9 cellular contexts compared by ENCODE assay signal in the genomic region with DNA sequence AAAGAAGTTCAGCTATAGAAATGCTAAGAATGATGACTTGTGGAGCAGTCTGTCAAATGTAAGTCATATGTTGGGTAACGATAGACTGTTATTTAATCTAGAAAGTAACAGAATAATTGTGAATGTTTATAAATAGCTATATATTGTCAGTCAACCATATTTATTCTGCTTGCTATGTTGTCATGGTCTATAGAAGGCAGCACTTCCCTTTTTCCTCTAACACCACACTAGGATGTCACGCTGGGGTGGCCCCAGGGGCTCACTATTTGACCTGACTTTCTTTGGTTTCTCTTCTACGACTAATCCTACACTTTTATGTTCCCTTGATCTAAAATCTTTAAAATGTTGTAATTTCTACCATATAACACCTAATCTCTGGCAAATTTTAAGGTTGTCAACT. TPM values are rescaled to one million over a fixed set of nuclear protein-coding genes. Genes with fewer than 3 reads are reported as not detected.
DNase-seq lines count a peak whose midpoint lies in the region; ATAC-seq and TF ChIP-seq lines count a peak whose summit lies in the region.
"Had no signal": no experiment of that assay in that cellular context is flagged by ENCODE, and none has a peak within 500 bp of the region (broad histone marks: within the 10 kb centered on the region; RNA-seq: fewer than 3 reads in every experiment).

No MANE protein-coding gene starts in this region.

- TF ChIP-seq POLR2A in GM18505 (IDR thresholded peaks at IDR 0.05; ENCODE audit: borderline replicate concordance, extremely low read depth, insufficient read depth, insufficient read length): no peak
- no peak for TF ChIP-seq POLR2A in sigmoid colon (IDR thresholded peaks at IDR 0.05)

- H3K79me2 ChIP-seq in mammary epithelial cell (ENCODE audit: insufficient read depth, low read length): no peaks in the 10 kb centered on the region

- intact Hi-C loops in mammary epithelial cell (cut with micrococcal nuclease): no loop called here
- intact Hi-C loops in sigmoid colon (cut with DNase I): no loop called here

- H3K27ac ChIP-seq in mammary epithelial cell (ENCODE audit: insufficient read depth, low read depth, low read length): no peak overlapping the region
- H3K27ac ChIP-seq in sigmoid colon: no peak overlapping the region

- H3K27me3 ChIP-seq in mammary epithelial cell (ENCODE audit: insufficient read depth, low read length) (no peaks in the 10 kb centered on the region), sigmoid colon (no peaks in the 10 kb centered on the region)

- CTCF ChIA-PET in mammary epithelial cell (lab: Charles Lee; ENCODE audit: low non-redundant PET): no interaction called here

- ATAC-seq in GM18505 (IDR thresholded peaks at IDR 0.05; ENCODE audit: unreplicated experiment) (peak; percentile 93), GM21529 (IDR thresholded peaks at IDR 0.05; ENCODE audit: unreplicated experiment) (peak; percentile 95), esophagus mucosa (peak; percentile 59)

- no peaks in the 10 kb centered on the region for H3K9me3 ChIP-seq in mammary epithelial cell (replicated peaks; ENCODE audit: insufficient read depth, low read length)
- H3K9me3 ChIP-seq in sigmoid colon: no peaks in the 10 kb centered on the region

- H3K9ac ChIP-seq in mammary epithelial cell (ENCODE audit: insufficient read depth, low read length): no peak overlapping the region

- TF ChIP-seq CTCF in mammary epithelial cell (conservative IDR thresholded peaks at IDR 0.05 in 1 of 2, IDR thresholded peaks at IDR 0.05 in 1 of 2; ENCODE audit: extremely low read depth in 1 of 2, insufficient read depth in 1 of 2, low read depth in 1 of 2, low read length in 2 of 2) (no peak), sigmoid colon (IDR thresholded peaks at IDR 0.05) (no peak)

- H2AFZ ChIP-seq in mammary epithelial cell (ENCODE audit: low read depth, low read length): no peak overlapping the region

- no peak overlapping the region for H3K4me2 ChIP-seq in mammary epithelial cell (ENCODE audit: insufficient read depth, low read depth, low read length)

- no peak for TF ChIP-seq EP300 in sigmoid colon (IDR thresholded peaks at IDR 0.05)

- BruUV-seq in mammary epithelial cell (replicated peaks; lab: Mats Ljungman, UMichigan): no TSS peak

- peak; percentile 84 for DNase-seq in KBM-7
- no peak for DNase-seq in RKO (ENCODE audit: low spot score)
- DNase-seq in NCI-H1436 treated with DMSO at 0.1 percent for 48 hours (lab: John Stamatoyannopoulos, UW): no peak
- DNase-seq in mammary epithelial cell: no peak
- no peak for DNase-seq in sigmoid colon

- dilution Hi-C loops in mammary epithelial cell (cut with HindIII; ENCODE audit: low sequenced_read_pairs): no loop called here

- 79% methylated on average over 3 of the region's 3 CpGs for WGBS in mammary epithelial cell (ENCODE audit: low coverage, missing lambda C conversion rate)
- WGBS in sigmoid colon, 2 donors: 49 to 58% methylated on average over 3 of the region's 3 CpGs

- no peak overlapping the region for H3K4me3 ChIP-seq in mammary epithelial cell (replicated peaks in 1 of 3; ENCODE audit: insufficient read depth in 1 of 3, low read depth in 2 of 3, low read length in 3 of 3)
- no peak overlapping the region for H3K4me3 ChIP-seq in sigmoid colon

- no peaks in the 10 kb centered on the region for H3K4me1 ChIP-seq in mammary epithelial cell (ENCODE audit: insufficient read depth, low read length)
- H3K4me1 ChIP-seq in sigmoid colon: no peaks in the 10 kb centered on the region

- in situ Hi-C loops in KBM-7 (cut with MboI; ENCODE audit: low pct_unique_long_range_greater_than_20kb, low sequenced_read_pairs) (no loop called here), mammary epithelial cell (cut with MboI; ENCODE audit: low sequenced_read_pairs in 2 of 2) (no loop called here)

- no peaks in the 10 kb centered on the region for H4K20me1 ChIP-seq in mammary epithelial cell (ENCODE audit: insufficient read depth, low read length)

- H3K36me3 ChIP-seq in mammary epithelial cell (ENCODE audit: insufficient read depth, low read length) (no peaks in the 10 kb centered on the region), sigmoid colon (peaks cover 0 to 67% (median 0%) of the 10 kb centered on the region in 4 donors)

RNA-seq across cellular contexts. Expression of gene ERAP2, which starts 20.5 kb away (rescaled TPM):
- total RNA-seq in esophagus mucosa: 1.3 TPM
- 10 to 100 TPM in 1 of 2 donors, 1 to 10 TPM in 1; 2.8 to 14.3 TPM for total RNA-seq in mammary epithelial cell
- polyA plus RNA-seq in mammary epithelial cell: 41.6 TPM
- 73.1 TPM for polyA minus RNA-seq in mammary epithelial cell
- 10 to 100 TPM in 1 of 4 donors, 1 to 10 TPM in 3; 7.7 to 10.7 (median 8.2) TPM for total RNA-seq in sigmoid colon
- polyA plus RNA-seq in sigmoid colon: 10 to 100 TPM in 1 of 3 donors, under 1 TPM in 2; 0.60 to 44.9 (median 0.92) TPM
- total RNA-seq: H1 had no signal

RNA-seq across cellular contexts. Expression of gene LNPEP, which starts 39.1 kb away (rescaled TPM):
- total RNA-seq in esophagus mucosa (23.6 TPM), mammary epithelial cell (10 to 100 TPM; 38.5 to 77.5 TPM), sigmoid colon (10 to 100 TPM; 45.2 to 68.1 (median 59.0) TPM)
- polyA plus RNA-seq in mammary epithelial cell (17.7 TPM), sigmoid colon (10 to 100 TPM in 1 of 3 donors, 1 to 10 TPM in 2; 1.4 to 12.7 (median 1.8) TPM)
- polyA minus RNA-seq in mammary epithelial cell: 71.7 TPM
